ENCODE assay signal across 25 cellular contexts in genomic region chr7:55240418-55241142, GRCh38.
DNase-seq lines count a peak whose midpoint lies in the region; ATAC-seq and TF ChIP-seq lines count a peak whose summit lies in the region.
"Had no signal": no experiment of that assay in that cellular context is flagged by ENCODE, and none has a peak within 500 bp of the region (broad histone marks: within the 10 kb centered on the region; RNA-seq: fewer than 3 reads in every experiment).

No MANE protein-coding gene starts in this region.

- DNase-seq in NCI-H345 (lab: John Stamatoyannopoulos, UW) (peak; percentile 30), NCI-H345 treated with DMSO at 0.1 percent for 48 hours (lab: John Stamatoyannopoulos, UW; ENCODE audit: unreplicated experiment) (no peak), RPMI7951 (ENCODE audit: low read depth) (peak; percentile 85), colonic mucosa (peak; percentile 6), NCI-H1930 (lab: John Stamatoyannopoulos, UW) (no peak), NCI-H2029 (lab: John Stamatoyannopoulos, UW) (no peak), COLO829 (ENCODE audit: low spot score) (no peak)
- no peak for DNase-seq in stimulated activated effector memory CD8-positive, alpha-beta T cell treated with anti-CD3 and anti-CD28 coated beads, Interleukin-12 subunit alpha, Interleukin-12 subunit beta, amount 100 ng/mL, for 72 hours (ENCODE audit: low spot score in 2 of 2)
- DNase-seq: 8988T; AML-193; C1 segment of cervical spinal cord; CD8-positive, alpha-beta memory T cell; GF-D8; KBM-7; MM.1S; NCI-H1048; NCI-H1436; NCI-H187 treated with DMSO at 0.1 percent for 48 hours; NCI-H446; NCI-H526; PC-9; SHP77 treated with DMSO at 0.1 percent for 48 hours; SW 1271 had no signal

- no peak for TF ChIP-seq CTCF in colonic mucosa (IDR thresholded peaks at IDR 0.05)

- H3K36me3 ChIP-seq in colonic mucosa = no peaks in the 10 kb centered on the region

- no peak overlapping the region for H3K27ac Mint-ChIP-seq in stimulated activated effector memory CD8-positive, alpha-beta T cell treated with anti-CD3 and anti-CD28 coated beads, Interleukin-12 subunit alpha, Interleukin-12 subunit beta, amount 100 ng/mL, for 72 hours
- H3K27ac Mint-ChIP-seq: CD8-positive, alpha-beta memory T cell had no signal

- no peak overlapping the region for H3K4me3 Mint-ChIP-seq in stimulated activated effector memory CD8-positive, alpha-beta T cell treated with anti-CD3 and anti-CD28 coated beads, Interleukin-12 subunit alpha, Interleukin-12 subunit beta, amount 100 ng/mL, for 72 hours

- intact Hi-C loops in colonic mucosa (cut with DNase I) = no loop called here

- H3K4me1 Mint-ChIP-seq in stimulated activated effector memory CD8-positive, alpha-beta T cell treated with anti-CD3 and anti-CD28 coated beads, Interleukin-12 subunit alpha, Interleukin-12 subunit beta, amount 100 ng/mL, for 72 hours = peaks cover 5% of the 10 kb centered on the region

- no peak overlapping the region for H3K4me3 ChIP-seq in colonic mucosa
- H3K4me3 ChIP-seq: PC-9, SK-N-MC had no signal

- H3K36me3 Mint-ChIP-seq in stimulated activated effector memory CD8-positive, alpha-beta T cell treated with anti-CD3 and anti-CD28 coated beads, Interleukin-12 subunit alpha, Interleukin-12 subunit beta, amount 100 ng/mL, for 72 hours = no peaks in the 10 kb centered on the region
- H3K36me3 Mint-ChIP-seq: CD8-positive, alpha-beta memory T cell had no signal

- peak; percentile 72 for ATAC-seq in stimulated activated effector memory CD8-positive, alpha-beta T cell treated with anti-CD3 and anti-CD28 coated beads, Interleukin-12 subunit alpha, Interleukin-12 subunit beta, amount 100 ng/mL, for 72 hours

- H3K9me3 Mint-ChIP-seq in stimulated activated effector memory CD8-positive, alpha-beta T cell treated with anti-CD3 and anti-CD28 coated beads, Interleukin-12 subunit alpha, Interleukin-12 subunit beta, amount 100 ng/mL, for 72 hours = no peaks in the 10 kb centered on the region
- H3K9me3 Mint-ChIP-seq: CD8-positive, alpha-beta memory T cell had no signal

- no peak overlapping the region for H3K27ac ChIP-seq in colonic mucosa
- H3K27ac ChIP-seq: PC-9, RWPE1, SK-N-MC had no signal

- H3K4me1 ChIP-seq in colonic mucosa = no peaks in the 10 kb centered on the region

- no peaks in the 10 kb centered on the region for H3K27me3 ChIP-seq in colonic mucosa

- H3K9ac ChIP-seq in colonic mucosa (ENCODE audit: low read depth in 2 of 2, low read length in 2 of 2) = no peak overlapping the region

- H3K9me3 ChIP-seq in colonic mucosa = no peaks in the 10 kb centered on the region

Comparison
In these comparisons a context has a peak if more than half of its experiments do, and no peak if none do; other contexts are left out.
1. DNase-seq: peak in NCI-H345 (single experiment), RPMI7951 (single experiment) and colonic mucosa (single experiment); none in NCI-H345 treated with DMSO at 0.1 percent for 48 hours (single experiment), stimulated activated effector memory CD8-positive, alpha-beta T cell treated with anti-CD3 and anti-CD28 coated beads, Interleukin-12 subunit alpha, Interleukin-12 subunit beta, amount 100 ng/mL, for 72 hours (0 of 2), NCI-H1930 (0 of 2), NCI-H2029 (single experiment) and COLO829 (single experiment).